15 cellular contexts compared by ENCODE assay signal in the genomic region with DNA sequence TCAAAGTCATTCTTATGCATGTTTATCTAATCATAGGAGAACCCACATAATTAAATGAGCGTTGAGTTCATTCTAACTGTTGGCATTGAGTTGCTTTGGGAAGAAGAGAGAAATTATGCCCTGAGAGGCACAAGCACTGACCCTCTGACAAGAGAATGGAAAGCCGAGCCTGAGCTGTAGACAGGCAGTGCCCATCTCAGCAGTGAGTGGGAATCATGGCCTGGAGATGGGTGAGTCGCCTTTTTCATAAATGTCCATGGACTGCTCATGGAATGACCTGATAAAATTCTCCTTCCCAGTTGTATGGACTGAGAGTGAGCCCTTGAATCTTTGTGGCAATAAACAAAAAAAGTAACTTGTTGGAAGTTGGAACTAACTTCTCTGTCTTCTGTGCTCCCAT. TPM values are rescaled to one million over a fixed set of nuclear protein-coding genes. Genes with fewer than 3 reads are reported as not detected.
DNase-seq lines count a peak whose midpoint lies in the region; ATAC-seq, FAIRE-seq and TF ChIP-seq lines count a peak whose summit lies in the region.
"Had no signal": no experiment of that assay in that cellular context is flagged by ENCODE, and none has a peak within 500 bp of the region (broad histone marks: within the 10 kb centered on the region; RNA-seq: fewer than 3 reads in every experiment).

No MANE protein-coding gene starts in this region.

- no peak overlapping the region for H2BK15ac ChIP-seq in mesendoderm (replicated peaks; ENCODE audit: low read depth)

- H3K4ac ChIP-seq in mesendoderm (ENCODE audit: low read depth, low read length): peak overlapping the region; percentile 49

- H3K4me3 Mint-ChIP-seq in astrocyte (ENCODE audit: unreplicated experiment): no peak overlapping the region

- DNase-seq in AG04450 (ENCODE audit: low read depth, low spot score) (no peak), GM23248 (no peak), astrocyte (ENCODE audit: low read depth) (no peak), mesendoderm (no peak), upper lobe of left lung (no peak)
- no peak for DNase-seq in activated T-cell treated with anti-CD3 and anti-CD28 coated beads, Interleukin-2, amount 50 U/mL, for 48 hours
- DNase-seq: C1 segment of cervical spinal cord, MM.1S, NCI-H1105, NCI-H1694 treated with DMSO at 0.1 percent for 48 hours had no signal

- WGBS in GM23248 (ENCODE audit: low coverage in 1 of 2, low lambda C conversion rate in 2 of 2, missing lambda C conversion rate in 2 of 2), 2 experiments: 60 to 67% methylated on average over 3 of the region's 3 CpGs
- WGBS in mesendoderm (ENCODE audit: extremely low coverage, insufficient coverage, low lambda C conversion rate): no CpG with 5 or more reads among the region's 3 CpGs
- WGBS in upper lobe of left lung, 2 donors: 91 to 92% methylated on average over 3 of the region's 3 CpGs

- no peak for TF ChIP-seq CTCF in AG04450 (IDR thresholded peaks at IDR 0.05; ENCODE audit: low read depth, low read length)
- TF ChIP-seq CTCF in astrocyte (IDR thresholded peaks at IDR 0.05; ENCODE audit: insufficient read depth, low read depth, low read length): no peak
- no peak for TF ChIP-seq CTCF in upper lobe of left lung (IDR thresholded peaks at IDR 0.05)

- no peaks in the 10 kb centered on the region for H3K36me3 Mint-ChIP-seq in astrocyte (ENCODE audit: low read depth, unreplicated experiment)

- H3K4me1 Mint-ChIP-seq in astrocyte (ENCODE audit: low read depth, unreplicated experiment): peaks cover 29% of the 10 kb centered on the region

- H2AFZ ChIP-seq in GM23248: 0 out of 2 replicates have a peak overlapping the region, but pooled peaks have one; percentile 66
- H2AFZ ChIP-seq in astrocyte (ENCODE audit: low read depth, low read length): no peak overlapping the region

- no peak for TF ChIP-seq EP300 in upper lobe of left lung (IDR thresholded peaks at IDR 0.05)

- no peak overlapping the region for H2BK5ac ChIP-seq in mesendoderm (ENCODE audit: low read length)

- ATAC-seq in HG03469 (IDR thresholded peaks at IDR 0.05; ENCODE audit: unreplicated experiment) (no peak), upper lobe of left lung (ENCODE audit: low FRiP score in 2 of 2) (no peak)

- no peak overlapping the region for H4K5ac ChIP-seq in mesendoderm (ENCODE audit: low read length)

- H3K4me2 ChIP-seq in GM23248 (ENCODE audit: unreplicated experiment): no peak overlapping the region
- peak overlapping the region; percentile 34 for H3K4me2 ChIP-seq in astrocyte (ENCODE audit: low read length)
- no peak overlapping the region for H3K4me2 ChIP-seq in mesendoderm (ENCODE audit: low read length)
- H3K4me2 ChIP-seq: KMS-11 had no signal

- H3K27ac ChIP-seq in AG04450 (ENCODE audit: low read depth, low read length) (peak overlapping the region; percentile 42), GM23248 (no peak overlapping the region), astrocyte (ENCODE audit: low read depth, low read length) (no peak overlapping the region), mesendoderm (ENCODE audit: low read depth, low read length) (no peak overlapping the region), upper lobe of left lung (no peak overlapping the region)
- H3K27ac ChIP-seq: HL-60, KMS-11 had no signal

- H3K9ac ChIP-seq in GM23248: no peak overlapping the region
- H3K9ac ChIP-seq in astrocyte (ENCODE audit: low read length): no peak overlapping the region
- H3K9ac ChIP-seq in mesendoderm (ENCODE audit: low read length): no peak overlapping the region
- H3K9ac ChIP-seq: KMS-11 had no signal

- peak overlapping the region; percentile 43 for H3K27ac Mint-ChIP-seq in astrocyte (ENCODE audit: unreplicated experiment)

- H3K79me1 ChIP-seq in mesendoderm (ENCODE audit: low read length): no peaks in the 10 kb centered on the region

- H3K4me1 ChIP-seq in GM23248 (ENCODE audit: insufficient read depth) (peaks cover 34% of the 10 kb centered on the region), astrocyte (ENCODE audit: insufficient read depth, low read length) (peaks cover 16% of the 10 kb centered on the region), mesendoderm (ENCODE audit: control insufficient read depth, low read depth, low read length) (peaks cover 10% of the 10 kb centered on the region), upper lobe of left lung (peaks cover 0 to 9% (median 0%) of the 10 kb centered on the region in 4 donors)

- no peaks in the 10 kb centered on the region for H3K9me3 ChIP-seq in AG04450 (ENCODE audit: control insufficient read depth, insufficient read depth, low read length)
- H3K9me3 ChIP-seq in GM23248 (ENCODE audit: low read depth): no peaks in the 10 kb centered on the region
- no peaks in the 10 kb centered on the region for H3K9me3 ChIP-seq in astrocyte (ENCODE audit: insufficient read depth, low read depth, low read length)
- no peaks in the 10 kb centered on the region for H3K9me3 ChIP-seq in upper lobe of left lung

- POLR2A ChIA-PET in AG04450 (lab: Yijun Ruan, JAX): no interaction called here

- peak overlapping the region; percentile 78 for H3K18ac ChIP-seq in mesendoderm (ENCODE audit: low read length)

- no peak for TF ChIP-seq POLR2A in upper lobe of left lung (IDR thresholded peaks at IDR 0.05)

- no peaks in the 10 kb centered on the region for H3K27me3 Mint-ChIP-seq in astrocyte (ENCODE audit: low read depth, unreplicated experiment)

- no peak for FAIRE-seq in astrocyte (lab: Jason Lieb, UNC)
- FAIRE-seq: RCC 7860 had no signal

- no peaks in the 10 kb centered on the region for H3K36me3 ChIP-seq in GM23248 (ENCODE audit: low read depth)
- H3K36me3 ChIP-seq in astrocyte (ENCODE audit: insufficient read depth, low read length): no peaks in the 10 kb centered on the region
- H3K36me3 ChIP-seq in mesendoderm (ENCODE audit: control insufficient read depth, insufficient read depth, low read length): no peaks in the 10 kb centered on the region
- no peaks in the 10 kb centered on the region for H3K36me3 ChIP-seq in upper lobe of left lung

- H3K27me3 ChIP-seq in AG04450 (ENCODE audit: control insufficient read depth, insufficient read depth, low read length) (no peaks in the 10 kb centered on the region), GM23248 (replicated peaks; ENCODE audit: insufficient read depth) (no peaks in the 10 kb centered on the region), astrocyte (ENCODE audit: insufficient read depth, low read length) (no peaks in the 10 kb centered on the region), mesendoderm (ENCODE audit: insufficient read depth, low read length, poor library complexity) (no peaks in the 10 kb centered on the region), upper lobe of left lung (no peaks in the 10 kb centered on the region)

- H4K8ac ChIP-seq in mesendoderm (ENCODE audit: low read depth, low read length): no peak overlapping the region

- no peak overlapping the region for H2AK5ac ChIP-seq in mesendoderm (ENCODE audit: low read length)

- peaks cover 26% of the 10 kb centered on the region for H3F3A ChIP-seq in GM23248 (ENCODE audit: insufficient read depth)

- no peak overlapping the region for H3K4me3 ChIP-seq in AG04450 (ENCODE audit: low read depth, low read length)
- H3K4me3 ChIP-seq in GM23248: no peak overlapping the region
- no peak overlapping the region for H3K4me3 ChIP-seq in astrocyte (ENCODE audit: insufficient read depth, low read depth, low read length)
- H3K4me3 ChIP-seq in mesendoderm (ENCODE audit: low read length): no peak overlapping the region
- H3K4me3 ChIP-seq in upper lobe of left lung: no peak overlapping the region

- no peak overlapping the region for H3K56ac ChIP-seq in mesendoderm (ENCODE audit: low read length)

- H2BK120ac ChIP-seq in mesendoderm (ENCODE audit: low read depth, low read length): no peak overlapping the region

- H4K20me1 ChIP-seq in GM23248 (ENCODE audit: insufficient read depth): no peaks in the 10 kb centered on the region
- no peaks in the 10 kb centered on the region for H4K20me1 ChIP-seq in astrocyte (ENCODE audit: insufficient read depth, low read length)

- H3K79me2 ChIP-seq in GM23248 (ENCODE audit: insufficient read depth): no peaks in the 10 kb centered on the region
- no peaks in the 10 kb centered on the region for H3K79me2 ChIP-seq in astrocyte (ENCODE audit: insufficient read depth, low read length)
- H3K79me2 ChIP-seq in mesendoderm (ENCODE audit: control insufficient read depth, insufficient read depth, low read length): no peaks in the 10 kb centered on the region

- CTCF ChIA-PET in AG04450 (lab: Charles Lee): no interaction called here

- no peak overlapping the region for H3K23ac ChIP-seq in mesendoderm (ENCODE audit: low read length)

- no peaks in the 10 kb centered on the region for H3K9me3 Mint-ChIP-seq in astrocyte (ENCODE audit: unreplicated experiment)

- no peaks in the 10 kb centered on the region for H3K9me2 ChIP-seq in GM23248 (ENCODE audit: insufficient read depth)

- in situ Hi-C loops in GM23248 (cut with MboI): no loop called here

RNA-seq across cellular contexts. Expression of gene MYO3B, which starts 21.4 kb away (rescaled TPM):
- polyA plus RNA-seq in AG04450 (2011; rRNA removed) (0.09 and 0.10 TPM in 2 replicates), GM23248 (2016; fragmentation: Nextera tagmentation; extraction: Ambion mirVana) (not detected in 2 replicates)
- polyA minus RNA-seq in AG04450 (2011; rRNA and poly(A)+ RNA removed): 0.14 and 0.22 TPM in 2 replicates
- 0.11 TPM in 1 of 2 replicates, not detected in the other for total RNA-seq in GM23248 (2014; rRNA removed; shearing (Covaris generic))
- total RNA-seq in astrocyte (not detected in 2 replicates), upper lobe of left lung (under 1 TPM in 3 of 6 donors, not detected in 3; 0.09 to 0.20 (median 0.13) TPM)
- 1.2 TPM for polyA plus RNA-seq in mesendoderm (2013, experiment 1 of 2)
- 1.1 TPM for polyA plus RNA-seq in mesendoderm (2013, experiment 2 of 2)
- total RNA-seq: NCI-H460 had no signal
